In genomic region chr6:139882977-139883728, GRCh38 we compare ENCODE assay signal across 10 cellular contexts.
DNase-seq lines count a peak whose midpoint lies in the region; ATAC-seq and TF ChIP-seq lines count a peak whose summit lies in the region.
"Had no signal": no experiment of that assay in that cellular context is flagged by ENCODE, and none has a peak within 500 bp of the region (broad histone marks: within the 10 kb centered on the region; RNA-seq: fewer than 3 reads in every experiment).

No MANE protein-coding gene starts in this region.

- no peak overlapping the region for H3K4me3 ChIP-seq in tibial artery

- H3K36me3 ChIP-seq in tibial artery, result no peaks in the 10 kb centered on the region

- ATAC-seq in left cardiac atrium (peak; percentile 70 to 81), omental fat pad (ENCODE audit: low FRiP score) (no peak), HG03175 (IDR thresholded peaks at IDR 0.05; ENCODE audit: unreplicated experiment) (no peak)

- no peaks in the 10 kb centered on the region for H3K27me3 ChIP-seq in tibial artery

- DNase-seq in NCI-H345 (lab: John Stamatoyannopoulos, UW) (peak; percentile 47), NCI-H345 treated with DMSO at 0.1 percent for 48 hours (lab: John Stamatoyannopoulos, UW; ENCODE audit: unreplicated experiment) (no peak), SHP77 treated with DMSO at 0.1 percent for 48 hours (lab: John Stamatoyannopoulos, UW) (peak; percentile 46), left cardiac atrium (no peak), tibial artery (no peak), activated gamma-delta T cell treated with Interleukin-2 at 50 U/mL for 16 hours (no peak), omental fat pad (ENCODE audit: low spot score) (no peak)
- DNase-seq: stimulated activated CD4-positive, alpha-beta T cell treated with anti-CD3 and anti-CD28 coated beads, Interleukin-2, amount 100 ng/mL, for 24 hours had no signal

- no peaks in the 10 kb centered on the region for H3K9me3 ChIP-seq in tibial artery

- TF ChIP-seq CTCF in tibial artery (IDR thresholded peaks at IDR 0.05) (no peak), omental fat pad (IDR thresholded peaks at IDR 0.05) (no peak)

- intact Hi-C loops in left cardiac atrium (cut with DNase I), result loop anchor here in 1 of 2 donors (5.0 to 10.0 kb wide), 3 partner anchors 202 to 559 kb away; partner anchors contain the start of gene CITED2
- intact Hi-C loops in tibial artery (cut with DNase I; ENCODE audit: low total_unique reads), result loop anchor here (10.0 kb wide), 1 partner anchor 508 kb away; the partner anchor contains the start of gene CITED2

- peak overlapping the region; percentile 46 to 62 for H3K27ac ChIP-seq in tibial artery
- H3K27ac ChIP-seq: C4-2B had no signal

- H3K4me1 ChIP-seq in tibial artery, result peaks cover 0 to 19% (median 17%) of the 10 kb centered on the region in 4 donors

Comparison
In these comparisons a context has a peak if more than half of its experiments do, and no peak if none do; other contexts are left out.
1. DNase-seq: peak in NCI-H345 (single experiment) and SHP77 treated with DMSO at 0.1 percent for 48 hours (single experiment); none in NCI-H345 treated with DMSO at 0.1 percent for 48 hours (single experiment), left cardiac atrium (single experiment), tibial artery (0 of 2), activated gamma-delta T cell treated with Interleukin-2 at 50 U/mL for 16 hours (single experiment) and omental fat pad (single experiment).
2. ATAC-seq: peak in left cardiac atrium (2 of 2); none in omental fat pad (single experiment) and HG03175 (single experiment).